Comparison of ENCODE assay signal across 8 cellular contexts in the genomic region with DNA sequence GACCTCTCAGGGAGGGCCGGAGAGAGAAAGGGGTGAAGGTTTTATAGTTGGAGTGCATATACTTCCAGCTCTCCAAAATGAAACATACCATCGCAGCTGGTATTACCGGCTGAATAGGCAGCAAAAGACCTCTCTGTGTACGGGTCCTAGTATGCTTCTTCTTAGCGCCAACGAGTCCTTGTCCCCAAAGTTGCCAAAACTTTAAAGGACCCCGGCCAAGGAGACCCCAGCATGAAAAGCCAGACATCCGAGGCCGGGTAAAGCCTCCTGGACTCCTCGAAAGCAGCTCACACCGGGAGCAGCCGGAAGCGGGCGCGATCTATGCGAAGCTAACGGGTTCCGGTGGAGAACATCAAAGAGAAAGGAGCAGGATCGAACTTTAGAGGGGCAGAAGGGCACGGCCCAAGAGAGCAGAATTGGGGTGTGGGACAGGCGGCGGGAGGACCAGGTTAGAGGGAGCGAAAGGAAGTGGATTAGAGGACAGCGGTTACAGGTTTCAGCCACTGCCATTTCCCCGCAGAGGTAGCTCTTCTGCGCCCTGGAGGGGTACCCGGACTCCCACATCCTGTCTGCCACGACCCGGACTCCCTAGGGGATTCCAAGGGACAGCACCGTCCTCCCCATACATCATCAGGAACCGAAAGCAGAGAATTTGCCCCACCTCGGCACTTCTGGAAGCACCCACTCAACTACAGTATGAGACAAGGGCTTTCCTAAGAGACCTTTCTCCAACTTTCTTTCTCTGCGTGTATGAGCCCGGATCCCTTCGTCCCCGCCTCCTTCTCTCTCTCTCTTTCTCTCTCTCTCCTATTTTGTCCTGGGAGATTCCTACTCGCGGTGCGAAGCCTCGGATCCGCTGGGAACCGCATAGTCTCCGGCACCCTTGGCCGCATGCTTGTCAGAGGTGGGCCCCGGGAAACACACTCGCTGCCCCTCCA. TPM values are rescaled to one million over a fixed set of nuclear protein-coding genes. Genes with fewer than 3 reads are reported as not detected.
A peak's percentile ranks its signal among the peaks of the same experiment; 100 is the strongest.
DNase-seq lines count a peak whose midpoint lies in the region; ATAC-seq and TF ChIP-seq lines count a peak whose summit lies in the region.

No MANE protein-coding gene starts in this region.

- peaks cover under 1% of the 10 kb centered on the region for H3K9me3 ChIP-seq in RWPE2 (ENCODE audit: severe bottlenecking)
- H3K9me3 ChIP-seq in fibroblast of lung (ENCODE audit: control insufficient read depth, insufficient read depth, low read depth, low read length), result no peaks in the 10 kb centered on the region

- H3K4me3 ChIP-seq in RWPE2 (ENCODE audit: severe bottlenecking) (no peak overlapping the region), fibroblast of lung (replicated peaks in 1 of 4; ENCODE audit: control extremely low read depth in 1 of 4, insufficient read depth in 1 of 4, low read depth in 3 of 4, low read length in 4 of 4) (peak overlapping the region; percentile 13 to 55 (median 36))

- no peak overlapping the region for H3K27ac ChIP-seq in RWPE2 (ENCODE audit: poor library complexity, severe bottlenecking)
- H3K27ac ChIP-seq in fibroblast of lung (ENCODE audit: insufficient read depth, low read length), result no peak overlapping the region

- no peaks in the 10 kb centered on the region for H3K4me1 ChIP-seq in RWPE2 (ENCODE audit: insufficient read depth, poor library complexity, severe bottlenecking)
- H3K4me1 ChIP-seq in fibroblast of lung (ENCODE audit: control insufficient read depth, extremely low read depth, insufficient read depth, low read length), result peaks cover 3% of the 10 kb centered on the region

- DNase-seq in DMS53 treated with DMSO at 0.1 percent for 48 hours (lab: John Stamatoyannopoulos, UW; ENCODE audit: unreplicated experiment), result peak; percentile 29
- DNase-seq in RWPE2 (ENCODE audit: low spot score), result no peak
- peak; percentile 12 to 27 for DNase-seq in fibroblast of lung (ENCODE audit: low read depth in 2 of 2)
- DNase-seq in omental fat pad (ENCODE audit: low spot score), result no peak
- DNase-seq in posterior vena cava (ENCODE audit: low spot score), result no peak
- no peak for DNase-seq in LoVo (ENCODE audit: low spot score)

- H3K9ac ChIP-seq in fibroblast of lung (ENCODE audit: insufficient read depth, low read length), result no peak overlapping the region

- H2AFZ ChIP-seq in fibroblast of lung (ENCODE audit: low read length), result no peak overlapping the region

- no peaks in the 10 kb centered on the region for H4K20me1 ChIP-seq in fibroblast of lung (ENCODE audit: control insufficient read depth, extremely low read depth, insufficient read depth, low read length)

- ATAC-seq in GM21825 (IDR thresholded peaks at IDR 0.05; ENCODE audit: unreplicated experiment) (peak; percentile 73), RWPE2 (ENCODE audit: low read depth) (peak; percentile 28; the same call in 2 of the 3 replicates), omental fat pad (ENCODE audit: low FRiP score) (peak; percentile 45), GM18517 (IDR thresholded peaks at IDR 0.05; ENCODE audit: unreplicated experiment) (no peak)

- H3K36me3 ChIP-seq in RWPE2 (ENCODE audit: low read depth), result no peaks in the 10 kb centered on the region
- no peaks in the 10 kb centered on the region for H3K36me3 ChIP-seq in fibroblast of lung (ENCODE audit: control insufficient read depth, insufficient read depth, low read length)

- peaks cover 99% of the 10 kb centered on the region for H3K27me3 ChIP-seq in RWPE2 (ENCODE audit: insufficient read depth, poor library complexity, severe bottlenecking)
- peaks cover 66% of the 10 kb centered on the region for H3K27me3 ChIP-seq in fibroblast of lung (ENCODE audit: control insufficient read depth, insufficient read depth, low read length)

- no peaks in the 10 kb centered on the region for H3K79me2 ChIP-seq in fibroblast of lung (ENCODE audit: control insufficient read depth, insufficient read depth, low read length)

- H3K4me2 ChIP-seq in fibroblast of lung (ENCODE audit: extremely low read depth, insufficient read depth, low read length), result peak overlapping the region; percentile 79

- intact Hi-C loops in posterior vena cava (cut with DNase I), result no loop called here

- TF ChIP-seq CTCF in RWPE2 (IDR thresholded peaks at IDR 0.05; ENCODE audit: poor library complexity, severe bottlenecking), result no peak
- no peak for TF ChIP-seq CTCF in fibroblast of lung (conservative IDR thresholded peaks at IDR 0.05 in 1 of 2, IDR thresholded peaks at IDR 0.05 in 1 of 2; ENCODE audit: low read depth in 1 of 2, low read length in 2 of 2)
- no peak for TF ChIP-seq CTCF in omental fat pad (IDR thresholded peaks at IDR 0.05)

RNA-seq across cellular contexts. Expression of a gene that starts 0.6 kb away (rescaled TPM):
- not detected in 2 replicates for total RNA-seq in fibroblast of lung
- polyA plus RNA-seq in fibroblast of lung, result not detected in 2 replicates
- polyA plus RNA-seq in fibroblast of lung (2012), result not detected in 2 replicates
- not detected in 2 replicates for polyA minus RNA-seq in fibroblast of lung (ENCODE audit: low replicate concordance)
- total RNA-seq in omental fat pad, result not detected
- total RNA-seq in posterior vena cava, result not detected

Comparison
In these comparisons a context has a peak if more than half of its experiments do, and no peak if none do; other contexts are left out.
1. DNase-seq: peak in DMS53 treated with DMSO at 0.1 percent for 48 hours (single experiment) and fibroblast of lung (2 of 2); none in RWPE2 (single experiment), omental fat pad (single experiment), posterior vena cava (single experiment) and LoVo (single experiment).